In the genomic region with DNA sequence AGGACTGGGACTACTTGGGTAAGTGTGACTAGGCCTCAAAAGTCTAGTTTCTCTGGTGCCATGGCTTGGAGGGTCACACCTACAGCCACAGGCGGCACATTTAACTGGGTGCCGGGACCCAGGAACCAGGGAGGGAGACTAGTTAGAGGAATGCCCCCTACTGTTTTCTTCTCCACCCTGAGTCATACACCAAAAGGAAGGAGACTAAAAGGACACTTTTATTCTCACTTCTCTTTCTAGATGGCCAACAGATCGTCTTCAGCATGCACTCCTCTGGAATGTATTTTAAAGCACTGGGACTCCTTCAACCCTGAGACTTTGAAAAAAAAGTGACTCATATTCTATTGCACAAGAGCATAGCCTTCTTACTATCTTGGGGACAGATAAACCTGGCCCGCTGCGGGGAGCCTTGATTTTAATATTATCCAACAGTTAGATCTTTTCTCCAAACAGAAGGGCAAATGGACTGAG, we compare ENCODE assay signal across 1 cellular context.
TF ChIP-seq lines count a peak whose summit lies in the region.

No MANE protein-coding gene starts in this region.

TF ChIP-seq in IMR-90, 13 proteins besides CTCF, POLR2A, EP300 and RAD21 (continued from another document):
- TF ChIP-seq RCOR1 (IDR thresholded peaks at IDR 0.05; ENCODE audit: insufficient replicate concordance, low read length) (no peak), BHLHE40 (IDR thresholded peaks at IDR 0.05; ENCODE audit: low read depth, low read length) (no peak), SMC3 (IDR thresholded peaks at IDR 0.05; ENCODE audit: low read depth, low read length) (no peak), MAFK (IDR thresholded peaks at IDR 0.05; ENCODE audit: low read depth, low read length) (no peak), CHD1 (IDR thresholded peaks at IDR 0.05; ENCODE audit: low read depth, low read length) (no peak), MAZ (IDR thresholded peaks at IDR 0.05; ENCODE audit: borderline replicate concordance, low read depth, low read length) (no peak)
- TF ChIP-seq, protein P1, sequence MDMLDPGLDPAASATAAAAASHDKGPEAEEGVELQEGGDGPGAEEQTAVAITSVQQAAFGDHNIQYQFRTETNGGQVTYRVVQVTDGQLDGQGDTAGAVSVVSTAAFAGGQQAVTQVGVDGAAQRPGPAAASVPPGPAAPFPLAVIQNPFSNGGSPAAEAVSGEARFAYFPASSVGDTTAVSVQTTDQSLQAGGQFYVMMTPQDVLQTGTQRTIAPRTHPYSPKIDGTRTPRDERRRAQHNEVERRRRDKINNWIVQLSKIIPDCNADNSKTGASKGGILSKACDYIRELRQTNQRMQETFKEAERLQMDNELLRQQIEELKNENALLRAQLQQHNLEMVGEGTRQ (IDR thresholded peaks at IDR 0.05; ENCODE audit: low read depth, low read length) = no peak
- TF ChIP-seq, protein P2, sequence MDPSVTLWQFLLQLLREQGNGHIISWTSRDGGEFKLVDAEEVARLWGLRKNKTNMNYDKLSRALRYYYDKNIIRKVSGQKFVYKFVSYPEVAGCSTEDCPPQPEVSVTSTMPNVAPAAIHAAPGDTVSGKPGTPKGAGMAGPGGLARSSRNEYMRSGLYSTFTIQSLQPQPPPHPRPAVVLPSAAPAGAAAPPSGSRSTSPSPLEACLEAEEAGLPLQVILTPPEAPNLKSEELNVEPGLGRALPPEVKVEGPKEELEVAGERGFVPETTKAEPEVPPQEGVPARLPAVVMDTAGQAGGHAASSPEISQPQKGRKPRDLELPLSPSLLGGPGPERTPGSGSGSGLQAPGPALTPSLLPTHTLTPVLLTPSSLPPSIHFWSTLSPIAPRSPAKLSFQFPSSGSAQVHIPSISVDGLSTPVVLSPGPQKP (IDR thresholded peaks at IDR 0.05; ENCODE audit: borderline replicate concordance, low read depth, low read length) = no peak
